18 cellular contexts compared by ENCODE assay signal in the genomic region with DNA sequence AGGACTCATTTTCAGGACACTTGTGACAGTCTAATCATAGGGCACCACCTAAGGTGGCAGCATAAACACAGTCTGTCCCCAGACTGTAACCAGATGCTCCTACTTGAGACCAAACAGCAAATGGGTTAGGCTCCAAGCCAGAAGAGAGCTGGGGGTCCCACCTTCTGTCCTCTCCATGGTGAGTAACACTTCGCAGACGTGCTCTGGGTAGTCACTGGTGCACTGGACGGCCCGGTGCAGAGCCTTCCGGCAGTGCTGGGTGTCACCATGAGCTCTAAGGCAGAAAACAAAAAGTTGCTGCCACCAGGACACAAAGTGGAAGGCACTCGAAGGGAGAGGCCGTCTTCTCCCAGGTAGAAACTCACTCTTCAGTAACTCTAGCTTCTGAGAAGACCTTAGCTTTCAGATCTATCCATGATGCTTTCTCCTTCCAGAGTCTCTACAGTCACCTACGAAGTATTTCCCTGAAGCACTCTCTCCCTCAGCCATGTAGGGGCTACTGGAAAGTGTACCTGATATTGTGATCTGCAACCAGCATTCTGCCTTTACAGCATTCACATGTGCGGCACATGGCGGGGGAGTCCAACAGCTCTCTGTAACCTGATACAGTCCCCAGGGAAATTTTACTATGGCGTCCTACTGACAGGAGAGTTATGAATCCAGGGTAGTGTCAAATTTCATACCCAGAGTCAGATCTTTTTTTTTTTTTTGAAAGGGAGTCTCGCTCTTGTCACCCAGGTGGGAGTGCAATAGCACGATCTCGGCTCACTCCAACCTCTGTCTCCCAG. TPM values are rescaled to one million over a fixed set of nuclear protein-coding genes. Genes with fewer than 3 reads are reported as not detected.
A peak's percentile ranks its signal among the peaks of the same experiment; 100 is the strongest.
DNase-seq lines count a peak whose midpoint lies in the region; ATAC-seq, FAIRE-seq and TF ChIP-seq lines count a peak whose summit lies in the region.
"Had no signal": no experiment of that assay in that cellular context is flagged by ENCODE, and none has a peak within 500 bp of the region (broad histone marks: within the 10 kb centered on the region; RNA-seq: fewer than 3 reads in every experiment).

No MANE protein-coding gene starts in this region.

- no peak overlapping the region for H3K4me3 ChIP-seq in K562
- H3K4me3 ChIP-seq: transverse colon had no signal

- TF ChIP-seq EP300 in K562 (IDR thresholded peaks at IDR 0.05; ENCODE audit: low read length): no peak

- H2AFZ ChIP-seq in K562 (ENCODE audit: low read depth, low read length): peak overlapping the region; percentile 62

- WGBS in K562 (ENCODE audit: insufficient coverage, low coverage, missing lambda C conversion rate): 66% methylated on average over 14 of the region's 14 CpGs

- FAIRE-seq in K562 (lab: Jason Lieb, UNC): peak; percentile 84
- FAIRE-seq: G401.6 had no signal

- H3K36me3 ChIP-seq in K562 (ENCODE audit: control insufficient read depth, insufficient read depth, low read length): peaks cover 94% of the 10 kb centered on the region

- DNase-seq in activated T-cell treated with anti-CD3 and anti-CD28 coated beads, Interleukin-2, amount 50 U/mL, for 24 hours: no peak
- DNase-seq in activated T-cell treated with anti-CD3 and anti-CD28 coated beads, Interleukin-2, amount 50 U/mL, for 72 hours: no peak
- peak; percentile 33 to 45 for DNase-seq in NCI-H1930 (lab: John Stamatoyannopoulos, UW)
- peak in 2 of 4 experiments; percentile 77 to 82 for DNase-seq in K562 (ENCODE audit: extremely low read depth in 1 of 4, low spot score in 3 of 4)
- DNase-seq in OCI-M2 (lab: John Stamatoyannopoulos, UW; ENCODE audit: unreplicated experiment): no peak
- DNase-seq in activated CD8-positive, alpha-beta T cell treated with anti-CD3 and anti-CD28 coated beads, Interleukin-2, amount 10 ng/mL, durations not matched to agents 7 days and 5 days: no peak
- no peak for DNase-seq in omental fat pad (ENCODE audit: low spot score)
- DNase-seq: activated CD4-positive, CD25-positive, alpha-beta regulatory T cell treated with anti-CD3 and anti-CD28 coated beads, Interleukin-2, amount 50 U/mL, for 72 hours; activated naive CD8-positive, alpha-beta T cell treated with anti-CD3 and anti-CD28 coated beads, Interleukin-2, amount 10 ng/mL, durations not matched to agents 7 days and 5 days; CD8-positive, alpha-beta memory T cell; effector memory CD4-positive, alpha-beta T cell; HFFc6; hypothalamus; MM.1S; occipital lobe; transverse colon had no signal

- ATAC-seq in activated T-cell treated with anti-CD3 and anti-CD28 coated beads, Interleukin-2, amount 50 U/mL, for 72 hours (replicated peaks in 1 of 2): no peak
- ATAC-seq in K562 (peak; percentile 98), GM21529 (IDR thresholded peaks at IDR 0.05; ENCODE audit: unreplicated experiment) (no peak), omental fat pad (ENCODE audit: low FRiP score) (no peak)
- ATAC-seq in activated CD8-positive, alpha-beta T cell treated with anti-CD3 and anti-CD28 coated beads, Interleukin-2, amount 10 ng/mL, durations not matched to agents 7 days and 5 days: no peak

- peak overlapping the region; percentile 1; the same call in 1 of the 2 replicates for H3K4me2 ChIP-seq in K562 (ENCODE audit: insufficient read depth, low read length)

- H3K27ac Mint-ChIP-seq in activated T-cell treated with anti-CD3 and anti-CD28 coated beads, Interleukin-2, amount 50 U/mL, for 24 hours: peak overlapping the region; percentile 65
- H3K27ac Mint-ChIP-seq in activated T-cell treated with anti-CD3 and anti-CD28 coated beads, Interleukin-2, amount 50 U/mL, for 72 hours: no peak overlapping the region
- no peak overlapping the region for H3K27ac Mint-ChIP-seq in activated CD8-positive, alpha-beta T cell treated with anti-CD3 and anti-CD28 coated beads, Interleukin-2, amount 10 ng/mL, durations not matched to agents 7 days and 5 days
- H3K27ac Mint-ChIP-seq: activated naive CD8-positive, alpha-beta T cell treated with anti-CD3 and anti-CD28 coated beads, Interleukin-2, amount 10 ng/mL, durations not matched to agents 7 days and 5 days; HFFc6 had no signal

- H4K20me1 ChIP-seq in K562 (replicated peaks; ENCODE audit: control insufficient read depth, insufficient read depth, low read length): peaks cover 6% of the 10 kb centered on the region; the same call in 1 of the 2 replicates

- H3K4me1 Mint-ChIP-seq in activated T-cell treated with anti-CD3 and anti-CD28 coated beads, Interleukin-2, amount 50 U/mL, for 24 hours (ENCODE audit: low read depth): peaks cover 2% of the 10 kb centered on the region
- no peaks in the 10 kb centered on the region for H3K4me1 Mint-ChIP-seq in activated T-cell treated with anti-CD3 and anti-CD28 coated beads, Interleukin-2, amount 50 U/mL, for 72 hours (ENCODE audit: low read depth)
- H3K4me1 Mint-ChIP-seq in activated CD8-positive, alpha-beta T cell treated with anti-CD3 and anti-CD28 coated beads, Interleukin-2, amount 10 ng/mL, durations not matched to agents 7 days and 5 days (ENCODE audit: low read depth): peaks cover 7% of the 10 kb centered on the region

- H3K9me3 Mint-ChIP-seq in activated T-cell treated with anti-CD3 and anti-CD28 coated beads, Interleukin-2, amount 50 U/mL, for 24 hours: no peaks in the 10 kb centered on the region
- H3K9me3 Mint-ChIP-seq in activated T-cell treated with anti-CD3 and anti-CD28 coated beads, Interleukin-2, amount 50 U/mL, for 72 hours: no peaks in the 10 kb centered on the region
- H3K9me3 Mint-ChIP-seq in activated CD8-positive, alpha-beta T cell treated with anti-CD3 and anti-CD28 coated beads, Interleukin-2, amount 10 ng/mL, durations not matched to agents 7 days and 5 days (ENCODE audit: insufficient read depth): no peaks in the 10 kb centered on the region
- H3K9me3 Mint-ChIP-seq: activated naive CD8-positive, alpha-beta T cell treated with anti-CD3 and anti-CD28 coated beads, Interleukin-2, amount 10 ng/mL, durations not matched to agents 7 days and 5 days; CD8-positive, alpha-beta memory T cell; HFFc6 had no signal

- BruUV-seq in K562 (replicated peaks; lab: Mats Ljungman, UMichigan): no TSS peak

- H3K4me3 Mint-ChIP-seq in activated T-cell treated with anti-CD3 and anti-CD28 coated beads, Interleukin-2, amount 50 U/mL, for 24 hours: no peak overlapping the region
- H3K4me3 Mint-ChIP-seq in activated T-cell treated with anti-CD3 and anti-CD28 coated beads, Interleukin-2, amount 50 U/mL, for 72 hours: no peak overlapping the region
- H3K4me3 Mint-ChIP-seq in activated CD8-positive, alpha-beta T cell treated with anti-CD3 and anti-CD28 coated beads, Interleukin-2, amount 10 ng/mL, durations not matched to agents 7 days and 5 days: no peak overlapping the region
- H3K4me3 Mint-ChIP-seq: activated naive CD8-positive, alpha-beta T cell treated with anti-CD3 and anti-CD28 coated beads, Interleukin-2, amount 10 ng/mL, durations not matched to agents 7 days and 5 days; CD8-positive, alpha-beta memory T cell; HFFc6 had no signal

- H3K9me3 ChIP-seq in K562 (replicated peaks; ENCODE audit: control insufficient read depth, insufficient read depth, low read depth, low read length): no peaks in the 10 kb centered on the region
- H3K9me3 ChIP-seq: transverse colon had no signal

- peak overlapping the region; percentile 66 for H3K27ac ChIP-seq in K562 (ENCODE audit: extremely low read depth, low read depth, low read length)
- H3K27ac ChIP-seq: transverse colon had no signal

- POLR2A ChIA-PET in K562 (lab: Yijun Ruan, JAX): interaction anchor here (0.6 to 3.7 kb wide), 9 partner anchors 10 to 596 kb away, joined by 3 to 20 read pairs (median 4); partner anchors contain the start of gene SART3
- POLR2A ChIA-PET in activated CD8-positive, alpha-beta T cell treated with anti-CD3 and anti-CD28 coated beads, Interleukin-2, amount 10 ng/mL, durations not matched to agents 7 days and 5 days (lab: Charles Lee): no interaction called here

- H3K27me3 Mint-ChIP-seq in activated T-cell treated with anti-CD3 and anti-CD28 coated beads, Interleukin-2, amount 50 U/mL, for 24 hours: no peaks in the 10 kb centered on the region
- no peaks in the 10 kb centered on the region for H3K27me3 Mint-ChIP-seq in activated T-cell treated with anti-CD3 and anti-CD28 coated beads, Interleukin-2, amount 50 U/mL, for 72 hours (ENCODE audit: low read depth)
- no peaks in the 10 kb centered on the region for H3K27me3 Mint-ChIP-seq in activated CD8-positive, alpha-beta T cell treated with anti-CD3 and anti-CD28 coated beads, Interleukin-2, amount 10 ng/mL, durations not matched to agents 7 days and 5 days (ENCODE audit: low read depth)
- H3K27me3 Mint-ChIP-seq: activated naive CD8-positive, alpha-beta T cell treated with anti-CD3 and anti-CD28 coated beads, Interleukin-2, amount 10 ng/mL, durations not matched to agents 7 days and 5 days had no signal

- in situ Hi-C loops in K562 (cut with MboI): no loop called here

- TF ChIP-seq CTCF in K562 (IDR thresholded peaks at IDR 0.05 in 2 of 3, conservative IDR thresholded peaks at IDR 0.05 in 1 of 3; ENCODE audit: insufficient read depth in 2 of 3, low read depth in 1 of 3, low read length in 3 of 3) (no peak), omental fat pad (IDR thresholded peaks at IDR 0.05) (no peak)

- no peaks in the 10 kb centered on the region for H3K9me1 ChIP-seq in K562 (ENCODE audit: control insufficient read depth, insufficient read depth, low read length)

- CTCF ChIA-PET in K562 (lab: Yijun Ruan, JAX; ENCODE audit: low intra/inter-chr PET ratio): no interaction called here
- CTCF ChIA-PET in activated CD8-positive, alpha-beta T cell treated with anti-CD3 and anti-CD28 coated beads, Interleukin-2, amount 10 ng/mL, durations not matched to agents 7 days and 5 days (lab: Charles Lee): interaction anchor here (1.7 kb wide), 1 partner anchor 17 kb away, joined by 4 read pairs; no protein-coding TSS in a partner anchor

- H3K9ac ChIP-seq in K562 (ENCODE audit: insufficient read depth in 1 of 2, low read depth in 2 of 2, low read length in 2 of 2): peak overlapping the region; percentile 27 to 79

- TF ChIP-seq POLR2A in K562 (conservative IDR thresholded peaks at IDR 0.05): no peak

- no peak for TF ChIP-seq RAD21 in K562 (CRISPR knock-in tag; conservative IDR thresholded peaks at IDR 0.05 in 1 of 2, IDR thresholded peaks at IDR 0.05 in 1 of 2)

- intact Hi-C loops in K562 (cut with micrococcal nuclease): no loop called here

- H3K79me2 ChIP-seq in K562 (ENCODE audit: control insufficient read depth, insufficient read depth, low read length): peaks cover 15% of the 10 kb centered on the region; the same call in 2 of the 3 replicates

- peaks cover 97% of the 10 kb centered on the region for H3K36me3 Mint-ChIP-seq in activated T-cell treated with anti-CD3 and anti-CD28 coated beads, Interleukin-2, amount 50 U/mL, for 24 hours (ENCODE audit: low read depth)
- peaks cover 9 to 42% of the 10 kb centered on the region in 2 donors for H3K36me3 Mint-ChIP-seq in activated T-cell treated with anti-CD3 and anti-CD28 coated beads, Interleukin-2, amount 50 U/mL, for 72 hours (ENCODE audit: insufficient read depth in 2 of 2)
- peaks cover 55% of the 10 kb centered on the region for H3K36me3 Mint-ChIP-seq in activated CD8-positive, alpha-beta T cell treated with anti-CD3 and anti-CD28 coated beads, Interleukin-2, amount 10 ng/mL, durations not matched to agents 7 days and 5 days (ENCODE audit: low read depth)

- H3K27me3 ChIP-seq in K562 (ENCODE audit: control insufficient read depth in 2 of 2, insufficient read depth in 2 of 2, low read length in 2 of 2): no peaks in the 10 kb centered on the region
- H3K27me3 ChIP-seq: transverse colon had no signal

- H3K4me1 ChIP-seq in K562 (replicated peaks in 1 of 2; ENCODE audit: control insufficient read depth in 2 of 2, insufficient read depth in 2 of 2, low read length in 2 of 2): peaks cover 7 to 14% of the 10 kb centered on the region in 2 experiments
- H3K4me1 ChIP-seq: transverse colon had no signal

RNA-seq across cellular contexts. Expression of gene FICD, which starts 17.2 kb away (rescaled TPM):
- 1 to 10 TPM; 4.0 to 7.7 TPM for total RNA-seq in activated T-cell treated with anti-CD3 and anti-CD28 coated beads, Interleukin-2, amount 50 U/mL, for 72 hours
- total RNA-seq in K562 (2011; cell fraction: chromatin; rRNA removed; ENCODE audit: low replicate concordance): 9.7 and 12.2 TPM in 2 replicates
- total RNA-seq in K562 (2011; cell fraction: nucleolus; rRNA removed): 11.8 and 12.1 TPM in 2 replicates
- 5.6 and 7.8 TPM in 2 replicates for total RNA-seq in K562 (2011; cell fraction: nucleoplasm; rRNA removed)
- total RNA-seq in K562 (2014; rRNA removed) (3.1 and 4.5 TPM in 2 replicates), K562 (2014; rRNA removed; fragmentation: Illumina TruSeq; extraction: Trizol) (1.9 TPM in 2 replicates), K562 (2015; rRNA removed; fragmentation: Illumina TruSeq; extraction: Trizol) (2.8 and 3.1 TPM in 2 replicates), K562 (2021) (3.0 and 3.4 TPM in 2 replicates), omental fat pad (10 to 100 TPM in 1 of 4 donors, 1 to 10 TPM in 3; 6.6 to 10.6 (median 9.5) TPM)
- polyA plus RNA-seq in K562 (2011; rRNA removed) (0.80 and 0.88 TPM in 2 replicates), K562 (2014; fragmentation: Illumina TruSeq; extraction: Trizol) (1.6 and 2.0 TPM in 2 replicates), K562 (2014; fragmentation: Nextera tagmentation; extraction: Ambion mirVana) (1 to 10 TPM; 1.1 to 1.2 TPM), K562 (2014; rRNA removed) (2.1 and 2.7 TPM in 2 replicates)
- polyA plus RNA-seq in K562 (2011; cell fraction: cytosol; rRNA removed): 1.1 and 1.2 TPM in 2 replicates
- polyA plus RNA-seq in K562 (2011; cell fraction: nucleus; rRNA removed): 4.7 and 6.8 TPM in 2 replicates
- 2.4 and 5.0 TPM in 2 replicates for polyA plus RNA-seq in K562 (2012)
- 2.9 and 3.9 TPM in 2 replicates for polyA minus RNA-seq in K562 (2011; rRNA and poly(A)+ RNA removed)
- 2.1 and 3.6 TPM in 2 replicates for polyA minus RNA-seq in K562 (2011; cell fraction: cytosol; rRNA and poly(A)+ RNA removed)
- 8.3 and 11.3 TPM in 2 replicates for polyA minus RNA-seq in K562 (2011; cell fraction: nucleus; rRNA and poly(A)+ RNA removed)
- total RNA-seq in activated CD8-positive, alpha-beta T cell treated with anti-CD3 and anti-CD28 coated beads, Interleukin-2, amount 10 ng/mL, durations not matched to agents 7 days and 5 days: 1 to 10 TPM; 4.6 to 5.2 TPM

RNA-seq across cellular contexts. Expression of gene SART3, which starts 28.7 kb away (rescaled TPM):
- total RNA-seq in activated T-cell treated with anti-CD3 and anti-CD28 coated beads, Interleukin-2, amount 50 U/mL, for 72 hours: 10 to 100 TPM; 75.7 to 78.8 TPM
- total RNA-seq in K562 (2011; cell fraction: chromatin; rRNA removed; ENCODE audit: low replicate concordance): 295 and 336 TPM in 2 replicates
- 193 and 203 TPM in 2 replicates for total RNA-seq in K562 (2011; cell fraction: nucleolus; rRNA removed)
- total RNA-seq in K562 (2011; cell fraction: nucleoplasm; rRNA removed): 258 and 314 TPM in 2 replicates
- total RNA-seq in K562 (2014; rRNA removed) (167 and 396 TPM in 2 replicates), K562 (2014; rRNA removed; fragmentation: Illumina TruSeq; extraction: Trizol) (64.7 and 66.7 TPM in 2 replicates), K562 (2015; rRNA removed; fragmentation: Illumina TruSeq; extraction: Trizol) (103 and 104 TPM in 2 replicates), K562 (2021) (63.2 and 72.6 TPM in 2 replicates), omental fat pad (10 to 100 TPM; 37.7 to 87.8 (median 60.4) TPM)
- polyA plus RNA-seq in K562 (2011; rRNA removed) (32.1 and 33.7 TPM in 2 replicates), K562 (2014; fragmentation: Illumina TruSeq; extraction: Trizol) (54.4 and 56.7 TPM in 2 replicates), K562 (2014; fragmentation: Nextera tagmentation; extraction: Ambion mirVana) (1 to 10 TPM; 8.9 to 9.9 TPM), K562 (2014; rRNA removed) (52.6 and 58.4 TPM in 2 replicates)
- polyA plus RNA-seq in K562 (2011; cell fraction: cytosol; rRNA removed): 11.9 and 18.3 TPM in 2 replicates
- polyA plus RNA-seq in K562 (2011; cell fraction: nucleus; rRNA removed): 128 and 132 TPM in 2 replicates
- 43.0 and 62.6 TPM in 2 replicates for polyA plus RNA-seq in K562 (2012)
- 73.9 and 94.6 TPM in 2 replicates for polyA minus RNA-seq in K562 (2011; rRNA and poly(A)+ RNA removed)
- polyA minus RNA-seq in K562 (2011; cell fraction: cytosol; rRNA and poly(A)+ RNA removed): 27.6 and 31.6 TPM in 2 replicates
- polyA minus RNA-seq in K562 (2011; cell fraction: nucleus; rRNA and poly(A)+ RNA removed): 152 and 195 TPM in 2 replicates
- 10 to 100 TPM; 67.9 to 76.9 TPM for total RNA-seq in activated CD8-positive, alpha-beta T cell treated with anti-CD3 and anti-CD28 coated beads, Interleukin-2, amount 10 ng/mL, durations not matched to agents 7 days and 5 days

RNA-seq across cellular contexts. Expression of gene ISCU, which starts 30.1 kb away (rescaled TPM):
- total RNA-seq in activated T-cell treated with anti-CD3 and anti-CD28 coated beads, Interleukin-2, amount 50 U/mL, for 72 hours: 100 to 1,000 TPM; 115 to 139 TPM
- total RNA-seq in K562 (2011; cell fraction: chromatin; rRNA removed; ENCODE audit: low replicate concordance): 50.8 and 64.7 TPM in 2 replicates
- total RNA-seq in K562 (2011; cell fraction: nucleolus; rRNA removed): 37.6 and 42.7 TPM in 2 replicates
- total RNA-seq in K562 (2011; cell fraction: nucleoplasm; rRNA removed): 58.2 and 69.2 TPM in 2 replicates
- total RNA-seq in K562 (2014; rRNA removed) (92.5 and 136 TPM in 2 replicates), K562 (2014; rRNA removed; fragmentation: Illumina TruSeq; extraction: Trizol) (74.2 and 77.5 TPM in 2 replicates), K562 (2015; rRNA removed; fragmentation: Illumina TruSeq; extraction: Trizol) (75.6 and 77.3 TPM in 2 replicates), K562 (2021) (67.8 and 68.7 TPM in 2 replicates), omental fat pad (100 to 1,000 TPM; 148 to 260 (median 187) TPM)
- polyA plus RNA-seq in K562 (2011; rRNA removed) (80.9 and 89.6 TPM in 2 replicates), K562 (2014; fragmentation: Illumina TruSeq; extraction: Trizol) (69.4 and 77.7 TPM in 2 replicates), K562 (2014; fragmentation: Nextera tagmentation; extraction: Ambion mirVana) (10 to 100 TPM; 15.9 to 19.8 TPM), K562 (2014; rRNA removed) (84.7 and 86.8 TPM in 2 replicates)
- polyA plus RNA-seq in K562 (2011; cell fraction: cytosol; rRNA removed): 36.5 and 59.5 TPM in 2 replicates
- 120 and 177 TPM in 2 replicates for polyA plus RNA-seq in K562 (2011; cell fraction: nucleus; rRNA removed)
- polyA plus RNA-seq in K562 (2012): 76.7 and 87.8 TPM in 2 replicates
- polyA minus RNA-seq in K562 (2011; rRNA and poly(A)+ RNA removed): 65.3 and 73.2 TPM in 2 replicates
- polyA minus RNA-seq in K562 (2011; cell fraction: cytosol; rRNA and poly(A)+ RNA removed): 16.6 and 26.3 TPM in 2 replicates
- polyA minus RNA-seq in K562 (2011; cell fraction: nucleus; rRNA and poly(A)+ RNA removed): 25.0 and 57.6 TPM in 2 replicates
- total RNA-seq in activated CD8-positive, alpha-beta T cell treated with anti-CD3 and anti-CD28 coated beads, Interleukin-2, amount 10 ng/mL, durations not matched to agents 7 days and 5 days: 10 to 100 TPM; 58.5 to 59.5 TPM

Comparison
In these comparisons a context has a peak if more than half of its experiments do, and no peak if none do; other contexts are left out.
1. DNase-seq: peak in NCI-H1930 (2 of 2); none in activated T-cell treated with anti-CD3 and anti-CD28 coated beads, Interleukin-2, amount 50 U/mL, for 24 hours (single experiment), activated T-cell treated with anti-CD3 and anti-CD28 coated beads, Interleukin-2, amount 50 U/mL, for 72 hours (0 of 2), OCI-M2 (single experiment), activated CD8-positive, alpha-beta T cell treated with anti-CD3 and anti-CD28 coated beads, Interleukin-2, amount 10 ng/mL, durations not matched to agents 7 days and 5 days (single experiment) and omental fat pad (single experiment).